27 cellular contexts compared by ENCODE assay signal in the genomic region with DNA sequence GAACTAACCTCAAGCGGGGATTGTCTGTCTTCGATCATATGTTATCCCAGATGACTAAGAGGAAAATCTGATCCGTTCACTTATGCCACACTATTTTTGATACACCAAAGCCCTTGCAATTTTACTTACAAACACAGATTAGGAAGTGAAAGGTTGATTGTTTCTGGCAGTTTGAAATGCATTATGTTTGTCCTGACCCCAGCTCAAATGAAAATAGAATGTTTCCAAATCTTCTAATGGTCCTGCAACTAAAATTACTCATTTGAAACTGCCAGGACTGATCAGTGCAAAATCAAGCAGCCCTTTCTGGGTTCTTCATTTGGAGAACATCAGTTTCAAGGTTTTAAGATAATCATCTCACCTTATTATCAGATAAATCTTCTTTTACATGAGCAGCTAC.
"Had no signal": no experiment of that assay in that cellular context is flagged by ENCODE, and none has a peak within 500 bp of the region (broad histone marks: within the 10 kb centered on the region; RNA-seq: fewer than 3 reads in every experiment).

No MANE protein-coding gene starts in this region.

- H3K4me1 Mint-ChIP-seq: IgD-negative memory B cell had no signal

- H3K4me3 Mint-ChIP-seq: IgD-negative memory B cell had no signal

- H3K27me3 Mint-ChIP-seq: IgD-negative memory B cell had no signal

- H3K27me3 ChIP-seq: SJSA1 had no signal

- H3K9me3 ChIP-seq: SJSA1 had no signal

- H3K36me3 ChIP-seq: SJSA1 had no signal

- H3K4me2 ChIP-seq: KMS-11 had no signal

- H3K27ac Mint-ChIP-seq: IgD-negative memory B cell had no signal

- H3K27ac ChIP-seq: HL-60, KMS-11, SJSA1, SK-N-MC had no signal

- DNase-seq: Kasumi-1, MM.1S, MV-4-11, NCI-H1048, NCI-H1105, NCI-H1417, NCI-H1436 treated with DMSO at 0.1 percent for 48 hours, NCI-H1694, NCI-H187 treated with DMSO at 0.1 percent for 48 hours, NCI-H2029 treated with DMSO at 0.1 percent for 48 hours, NCI-H226, NCI-H446, NCI-H510A, NCI-H524 treated with DMSO at 0.1 percent for 48 hours, NCI-H69, NCI-H774, Right ventricle myocardium superior, RPMI8226, SIG-M5 had no signal

- ATAC-seq: K562 had no signal

- H3K4me3 ChIP-seq: K562, SJSA1, SK-N-MC had no signal

- H3K36me3 Mint-ChIP-seq: IgD-negative memory B cell had no signal

- H3K9ac ChIP-seq: KMS-11 had no signal

- FAIRE-seq: HTR-8/SVneo, K562, RCC 7860 had no signal
